23 cellular contexts compared by ENCODE assay signal in genomic region chr1:41320860-41321259, GRCh38. TPM values are rescaled to one million over a fixed set of nuclear protein-coding genes. Genes with fewer than 3 reads are reported as not detected.
"Had no signal": no experiment of that assay in that cellular context is flagged by ENCODE, and none has a peak within 500 bp of the region (broad histone marks: within the 10 kb centered on the region; RNA-seq: fewer than 3 reads in every experiment).

No MANE protein-coding gene starts in this region.

- H3K4me3 ChIP-seq: dorsolateral prefrontal cortex, lung, prostate gland, skin epidermis, tibial nerve, vagina had no signal

- H3K36me3 ChIP-seq: brain microvascular endothelial cell, prostate gland, tibial nerve, vagina had no signal

- H3K4me3 Mint-ChIP-seq: activated CD4-positive, alpha-beta T cell treated with anti-CD3 and anti-CD28 coated beads for 36 hours; activated naive CD4-positive, alpha-beta T cell treated with anti-CD3 and anti-CD28 coated beads, Interleukin-2, amount 10 ng/mL, durations not matched to agents 7 days and 5 days; activated naive CD8-positive, alpha-beta T cell treated with anti-CD3 and anti-CD28 coated beads, Interleukin-2, amount 50 U/mL, for 24 hours; activated T-cell treated with anti-CD3 and anti-CD28 coated beads, Interleukin-2, amount 50 U/mL, for 24 hours; endodermal cell; stimulated activated naive CD8-positive, alpha-beta T cell treated with anti-CD3 and anti-CD28 coated beads, Interleukin-15, Interleukin-2, amounts not matched to agents 100 ng/mL and 50 ng/mL, for 24 hours; WTC11 had no signal

- DNase-seq: activated CD4-positive, alpha-beta T cell treated with anti-CD3 and anti-CD28 coated beads for 36 hours; activated CD4-positive, alpha-beta T cell treated with anti-CD3 and anti-CD28 coated beads, Interleukin-2, amount 50 U/mL, for 48 hours; activated naive CD4-positive, alpha-beta T cell treated with anti-CD3 and anti-CD28 coated beads, Interleukin-2, amount 10 ng/mL, durations not matched to agents 7 days and 5 days; activated naive CD8-positive, alpha-beta T cell treated with anti-CD3 and anti-CD28 coated beads, Interleukin-2, amount 50 U/mL, for 24 hours; activated T-cell treated with anti-CD3 and anti-CD28 coated beads, Interleukin-2, amount 50 U/mL, for 24 hours; anterior cingulate cortex; brain microvascular endothelial cell; central memory CD4-positive, alpha-beta T cell; dorsolateral prefrontal cortex; foreskin melanocyte had no signal

- H3K9me3 Mint-ChIP-seq: activated naive CD4-positive, alpha-beta T cell treated with anti-CD3 and anti-CD28 coated beads, Interleukin-2, amount 10 ng/mL, durations not matched to agents 7 days and 5 days; activated naive CD8-positive, alpha-beta T cell treated with anti-CD3 and anti-CD28 coated beads, Interleukin-2, amount 50 U/mL, for 24 hours; activated T-cell treated with anti-CD3 and anti-CD28 coated beads, Interleukin-2, amount 50 U/mL, for 24 hours; endodermal cell; stimulated activated naive CD8-positive, alpha-beta T cell treated with anti-CD3 and anti-CD28 coated beads, Interleukin-15, Interleukin-2, amounts not matched to agents 100 ng/mL and 50 ng/mL, for 24 hours; WTC11 had no signal

- H3K27ac Mint-ChIP-seq: activated CD4-positive, alpha-beta T cell treated with anti-CD3 and anti-CD28 coated beads for 36 hours; activated naive CD4-positive, alpha-beta T cell treated with anti-CD3 and anti-CD28 coated beads, Interleukin-2, amount 10 ng/mL, durations not matched to agents 7 days and 5 days; activated naive CD8-positive, alpha-beta T cell treated with anti-CD3 and anti-CD28 coated beads, Interleukin-2, amount 50 U/mL, for 24 hours; activated T-cell treated with anti-CD3 and anti-CD28 coated beads, Interleukin-2, amount 50 U/mL, for 24 hours; endodermal cell; stimulated activated naive CD8-positive, alpha-beta T cell treated with anti-CD3 and anti-CD28 coated beads, Interleukin-15, Interleukin-2, amounts not matched to agents 100 ng/mL and 50 ng/mL, for 24 hours; WTC11 had no signal

- H3K4me1 Mint-ChIP-seq: activated CD4-positive, alpha-beta T cell treated with anti-CD3 and anti-CD28 coated beads for 36 hours; activated naive CD4-positive, alpha-beta T cell treated with anti-CD3 and anti-CD28 coated beads, Interleukin-2, amount 10 ng/mL, durations not matched to agents 7 days and 5 days; activated naive CD8-positive, alpha-beta T cell treated with anti-CD3 and anti-CD28 coated beads, Interleukin-2, amount 50 U/mL, for 24 hours had no signal

- H3K36me3 Mint-ChIP-seq: activated naive CD4-positive, alpha-beta T cell treated with anti-CD3 and anti-CD28 coated beads, Interleukin-2, amount 10 ng/mL, durations not matched to agents 7 days and 5 days; WTC11 had no signal

- H3K9me3 ChIP-seq: prostate gland, tibial nerve, vagina had no signal

- H3K27me3 ChIP-seq: dorsolateral prefrontal cortex, tibial nerve, vagina had no signal

- ATAC-seq: activated CD4-positive, alpha-beta T cell treated with anti-CD3 and anti-CD28 coated beads for 36 hours; activated naive CD8-positive, alpha-beta T cell treated with anti-CD3 and anti-CD28 coated beads, Interleukin-2, amount 50 U/mL, for 24 hours; right cardiac atrium; WTC11 had no signal

- H3K4me1 ChIP-seq: prostate gland, vagina had no signal

- H3K27me3 Mint-ChIP-seq: activated CD4-positive, alpha-beta T cell treated with anti-CD3 and anti-CD28 coated beads for 36 hours; activated naive CD8-positive, alpha-beta T cell treated with anti-CD3 and anti-CD28 coated beads, Interleukin-2, amount 50 U/mL, for 24 hours; activated T-cell treated with anti-CD3 and anti-CD28 coated beads, Interleukin-2, amount 50 U/mL, for 24 hours; stimulated activated naive CD8-positive, alpha-beta T cell treated with anti-CD3 and anti-CD28 coated beads, Interleukin-15, Interleukin-2, amounts not matched to agents 100 ng/mL and 50 ng/mL, for 24 hours had no signal

- H3K27ac ChIP-seq: brain microvascular endothelial cell, dorsolateral prefrontal cortex, epithelial cell of prostate, prostate gland, skin epidermis, tibial nerve, vagina had no signal

RNA-seq across cellular contexts. Expression of gene FOXO6, which starts 40.4 kb away (rescaled TPM):
- total RNA-seq: T-helper 2 cell treated with Interferon-gamma antibody and Interleukin-4, amounts not matched to agents 100 ng/mL and 5 ng/mL, for 36 hours had no signal
- polyA plus RNA-seq: fibroblast of lung, keratinocyte had no signal
